ENCODE assay signal across 29 cellular contexts in the genomic region with DNA sequence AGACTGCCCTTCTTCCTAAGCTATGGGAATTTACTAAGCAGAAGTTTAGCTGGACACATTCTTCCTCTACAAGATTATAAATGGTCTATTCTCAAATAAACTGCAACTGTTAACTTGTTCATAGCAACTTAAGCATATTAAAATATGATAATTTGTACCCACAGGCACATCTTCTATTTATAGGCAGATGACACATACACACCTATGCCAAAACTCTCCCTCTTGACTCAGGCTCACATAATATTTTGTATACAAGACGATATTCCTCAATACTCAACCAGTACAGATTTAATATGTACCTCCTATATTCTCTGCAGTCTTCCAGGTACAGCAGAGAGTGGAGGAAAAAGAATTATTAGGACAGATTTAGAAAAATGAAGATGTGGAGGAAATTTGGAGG.
"Had no signal": no experiment of that assay in that cellular context is flagged by ENCODE, and none has a peak within 500 bp of the region (broad histone marks: within the 10 kb centered on the region; RNA-seq: fewer than 3 reads in every experiment).

No MANE protein-coding gene starts in this region.

- H3K9me3 Mint-ChIP-seq: endodermal cell; stimulated activated naive CD8-positive, alpha-beta T cell treated with anti-CD3 and anti-CD28 coated beads, Interleukin-15, amount 100 ng/mL, for 72 hours had no signal

- H3K4me1 ChIP-seq: colonic mucosa, gastroesophageal sphincter, right lobe of liver, transverse colon, vagina had no signal

- H3K27me3 Mint-ChIP-seq: central memory CD8-positive, alpha-beta T cell; dendritic cell treated with granulocyte-macrophage colony-stimulating factor and Interleukin-4, amounts not matched to agents 40 ng/mL and 50 ng/mL, for 4 days had no signal

- H3K4me3 ChIP-seq: colonic mucosa, gastroesophageal sphincter, heart right ventricle, right lobe of liver, smooth muscle cell, suprapubic skin, transverse colon, vagina had no signal

- ATAC-seq: gastroesophageal sphincter; heart right ventricle; left lobe of liver; naive thymus-derived CD4-positive, alpha-beta T cell; right lobe of liver; stimulated activated naive CD8-positive, alpha-beta T cell treated with anti-CD3 and anti-CD28 coated beads, Interleukin-15, amount 100 ng/mL, for 72 hours had no signal

- H3K27ac ChIP-seq: colonic mucosa, gastroesophageal sphincter, heart right ventricle, right lobe of liver, suprapubic skin, transverse colon, vagina had no signal

- H3K27me3 ChIP-seq: colonic mucosa, gastroesophageal sphincter, heart right ventricle, right lobe of liver, suprapubic skin, transverse colon, vagina had no signal

- H3K4me3 Mint-ChIP-seq: central memory CD8-positive, alpha-beta T cell; dendritic cell treated with granulocyte-macrophage colony-stimulating factor and Interleukin-4, amounts not matched to agents 40 ng/mL and 50 ng/mL, for 4 days; endodermal cell; immature natural killer cell; naive thymus-derived CD4-positive, alpha-beta T cell; stimulated activated naive CD8-positive, alpha-beta T cell treated with anti-CD3 and anti-CD28 coated beads, Interleukin-15, amount 100 ng/mL, for 72 hours had no signal

- H3K27ac Mint-ChIP-seq: dendritic cell treated with granulocyte-macrophage colony-stimulating factor and Interleukin-4, amounts not matched to agents 40 ng/mL and 50 ng/mL, for 4 days; endodermal cell; immature natural killer cell; naive thymus-derived CD4-positive, alpha-beta T cell; stimulated activated naive CD8-positive, alpha-beta T cell treated with anti-CD3 and anti-CD28 coated beads, Interleukin-15, amount 100 ng/mL, for 72 hours had no signal

- H3K9me3 ChIP-seq: colonic mucosa, gastroesophageal sphincter, heart right ventricle, right lobe of liver, suprapubic skin, transverse colon, vagina had no signal

- DNase-seq: colonic mucosa; effector CD8-positive, alpha-beta T cell; endodermal cell; glutamatergic neuron; heart right ventricle; hypothalamus; immature natural killer cell; islet precursor cell; kidney glomerular epithelial cell; mesenchymal stem cell; midbrain; naive thymus-derived CD4-positive, alpha-beta T cell; nephron progenitor cell; nucleus accumbens; right lobe of liver; stimulated activated CD4-positive, alpha-beta T cell treated with anti-CD3 and anti-CD28 coated beads, Interleukin-12 subunit alpha, Interleukin-12 subunit beta, amount 100 ng/mL, for 4 hours; stimulated activated CD4-positive, alpha-beta T cell treated with anti-CD3 and anti-CD28 coated beads, Interleukin-1b, Interleukin-23, amount 100 ng/mL, for 48 hours; stimulated activated CD4-positive, alpha-beta T cell treated with anti-CD3 and anti-CD28 coated beads, Interleukin-4, amount 100 ng/mL, for 1 hour; stimulated activated CD8-positive, alpha-beta memory T cell treated with anti-CD3 and anti-CD28 coated beads, Interleukin-4, amount 100 ng/mL, for 48 hours; stimulated activated naive CD4-positive, alpha-beta T cell; stimulated activated naive CD8-positive, alpha-beta T cell treated with anti-CD3 and anti-CD28 coated beads, Interleukin-15, amount 100 ng/mL, for 72 hours; transverse colon had no signal

- H3K36me3 ChIP-seq: colonic mucosa, gastroesophageal sphincter, heart right ventricle, right lobe of liver, suprapubic skin, transverse colon, vagina had no signal

- H3K36me3 Mint-ChIP-seq: immature natural killer cell; naive thymus-derived CD4-positive, alpha-beta T cell had no signal

- H3K4me1 Mint-ChIP-seq: central memory CD8-positive, alpha-beta T cell; immature natural killer cell; stimulated activated naive CD8-positive, alpha-beta T cell treated with anti-CD3 and anti-CD28 coated beads, Interleukin-15, amount 100 ng/mL, for 72 hours had no signal
